In genomic region chr17:50908860-50909764, GRCh38 we compare ENCODE assay signal across 8 cellular contexts. TPM values are rescaled to one million over a fixed set of nuclear protein-coding genes. Genes with fewer than 3 reads are reported as not detected.
DNase-seq lines count a peak whose midpoint lies in the region; ATAC-seq and TF ChIP-seq lines count a peak whose summit lies in the region.

No MANE protein-coding gene starts in this region.

- CTCF ChIA-PET in activated CD8-positive, alpha-beta memory T cell treated with anti-CD3 and anti-CD28 coated beads, Interleukin-2, amount 10 ng/mL, durations not matched to agents 7 days and 5 days (lab: Charles Lee), result interaction anchor here (1.3 to 2.0 kb wide), 5 partner anchors 14 to 57 kb away, joined by 3 to 5 read pairs (median 4); no protein-coding TSS in a partner anchor

- no peak overlapping the region for H3K4me3 Mint-ChIP-seq in activated CD8-positive, alpha-beta memory T cell treated with anti-CD3 and anti-CD28 coated beads, Interleukin-2, amount 10 ng/mL, durations not matched to agents 7 days and 5 days

- H3K36me3 Mint-ChIP-seq in activated CD8-positive, alpha-beta memory T cell treated with anti-CD3 and anti-CD28 coated beads, Interleukin-2, amount 10 ng/mL, durations not matched to agents 7 days and 5 days, result no peaks in the 10 kb centered on the region

- H3K4me1 Mint-ChIP-seq in activated CD8-positive, alpha-beta memory T cell treated with anti-CD3 and anti-CD28 coated beads, Interleukin-2, amount 10 ng/mL, durations not matched to agents 7 days and 5 days, result peaks cover 56% of the 10 kb centered on the region

- WGBS in tibial nerve, 2 donors, result 67 to 70% methylated on average over 16 of the region's 16 CpGs

- H3K4me3 ChIP-seq in tibial nerve, result no peak overlapping the region

- no peaks in the 10 kb centered on the region for H3K36me3 ChIP-seq in tibial nerve

- no peak for TF ChIP-seq POLR2A in tibial nerve (IDR thresholded peaks at IDR 0.05)

- no peak for DNase-seq in activated CD8-positive, alpha-beta memory T cell treated with anti-CD3 and anti-CD28 coated beads, Interleukin-2, amount 10 ng/mL, durations not matched to agents 7 days and 5 days
- no peak for DNase-seq in activated CD8-positive, alpha-beta memory T cell treated with anti-CD3 and anti-CD28 coated beads for 24 hours
- peak; percentile 75 for DNase-seq in activated effector memory CD4-positive, alpha-beta T cell treated with anti-CD3 and anti-CD28 coated beads, Interleukin-2, amount 50 U/mL, for 16 hours
- DNase-seq in kidney tubule cell (ENCODE audit: low spot score) (peak; percentile 38), tibial nerve (ENCODE audit: low spot score in 2 of 2) (peak; percentile 46 to 53), SW 1271 (lab: John Stamatoyannopoulos, UW) (no peak), NCI-H1092 (lab: John Stamatoyannopoulos, UW) (no peak), NCI-H2171 (lab: John Stamatoyannopoulos, UW) (no peak)

- ATAC-seq in activated CD8-positive, alpha-beta memory T cell treated with anti-CD3 and anti-CD28 coated beads, Interleukin-2, amount 10 ng/mL, durations not matched to agents 7 days and 5 days, result no peak

- H3K27me3 Mint-ChIP-seq in activated CD8-positive, alpha-beta memory T cell treated with anti-CD3 and anti-CD28 coated beads, Interleukin-2, amount 10 ng/mL, durations not matched to agents 7 days and 5 days, result no peaks in the 10 kb centered on the region

- H3K27ac Mint-ChIP-seq in activated CD8-positive, alpha-beta memory T cell treated with anti-CD3 and anti-CD28 coated beads, Interleukin-2, amount 10 ng/mL, durations not matched to agents 7 days and 5 days, result peak overlapping the region; percentile 88

- H3K27ac ChIP-seq in tibial nerve, result peak overlapping the region in 2 of 4 donors; percentile 42 to 57

- TF ChIP-seq CTCF in tibial nerve (IDR thresholded peaks at IDR 0.05), result no peak

- H3K27me3 ChIP-seq in tibial nerve, result no peaks in the 10 kb centered on the region

- no peaks in the 10 kb centered on the region for H3K9me3 Mint-ChIP-seq in activated CD8-positive, alpha-beta memory T cell treated with anti-CD3 and anti-CD28 coated beads, Interleukin-2, amount 10 ng/mL, durations not matched to agents 7 days and 5 days (ENCODE audit: low read depth)

- H3K9me3 ChIP-seq in tibial nerve, result no peaks in the 10 kb centered on the region

- TF ChIP-seq EP300 in tibial nerve (IDR thresholded peaks at IDR 0.05), result peak; percentile 21 to 94

- peaks cover 1 to 34% (median 17%) of the 10 kb centered on the region in 4 donors for H3K4me1 ChIP-seq in tibial nerve

RNA-seq across cellular contexts. Expression of gene TOB1, which starts 43.0 kb away (rescaled TPM):
- total RNA-seq in activated CD8-positive, alpha-beta memory T cell treated with anti-CD3 and anti-CD28 coated beads, Interleukin-2, amount 10 ng/mL, durations not matched to agents 7 days and 5 days, result 10 to 100 TPM; 34.1 to 47.5 TPM
- total RNA-seq in tibial nerve, result 100 to 1,000 TPM in 1 of 4 donors, 10 to 100 TPM in 3; 48.6 to 142 (median 81.3) TPM

Comparison
In these comparisons a context has a peak if more than half of its experiments do, and no peak if none do; other contexts are left out.
1. DNase-seq: peak in activated effector memory CD4-positive, alpha-beta T cell treated with anti-CD3 and anti-CD28 coated beads, Interleukin-2, amount 50 U/mL, for 16 hours (single experiment), kidney tubule cell (single experiment) and tibial nerve (2 of 2); none in activated CD8-positive, alpha-beta memory T cell treated with anti-CD3 and anti-CD28 coated beads, Interleukin-2, amount 10 ng/mL, durations not matched to agents 7 days and 5 days (single experiment), activated CD8-positive, alpha-beta memory T cell treated with anti-CD3 and anti-CD28 coated beads for 24 hours (single experiment), SW 1271 (0 of 2), NCI-H1092 (single experiment) and NCI-H2171 (single experiment).